Comparison of ENCODE assay signal across 9 cellular contexts in the genomic region with DNA sequence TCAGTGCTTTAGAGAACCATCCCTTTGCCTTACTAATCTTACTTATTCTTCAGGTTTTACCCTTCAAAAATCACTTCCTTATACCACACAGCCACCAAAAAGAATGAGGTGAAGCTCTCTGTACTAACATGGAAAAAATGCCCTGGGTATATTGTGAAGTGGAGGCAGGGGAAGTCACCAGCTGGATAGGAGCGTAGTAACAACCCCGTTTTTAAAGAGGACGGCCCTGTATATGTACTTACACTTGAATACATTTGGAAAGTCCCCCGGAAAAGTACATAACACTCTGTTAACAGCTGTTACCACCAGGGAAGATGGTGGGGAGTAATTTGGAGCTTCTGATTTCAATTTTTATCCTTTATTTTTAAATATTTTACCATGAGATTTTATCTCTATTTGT. TPM values are rescaled to one million over a fixed set of nuclear protein-coding genes. Genes with fewer than 3 reads are reported as not detected.
DNase-seq lines count a peak whose midpoint lies in the region; TF ChIP-seq lines count a peak whose summit lies in the region.
"Had no signal": no experiment of that assay in that cellular context is flagged by ENCODE, and none has a peak within 500 bp of the region (broad histone marks: within the 10 kb centered on the region; RNA-seq: fewer than 3 reads in every experiment).

No MANE protein-coding gene starts in this region.

- H3K36me3 Mint-ChIP-seq in brain, result no peaks in the 10 kb centered on the region

- H3K27ac ChIP-seq in KOPT-K1 (ENCODE audit: low read depth, low read length, poor library complexity, severe bottlenecking), result peak overlapping the region; percentile 83
- no peak overlapping the region for H3K27ac ChIP-seq in osteoblast (ENCODE audit: low read depth, low read length)

- peaks cover 40% of the 10 kb centered on the region for H3K4me1 Mint-ChIP-seq in brain

- peak overlapping the region; percentile 74 for H2AFZ ChIP-seq in osteoblast (ENCODE audit: low read length)

- H3K4me3 Mint-ChIP-seq in brain, result peak overlapping the region in 2 of 5 experiments; percentile 13 to 41

- no peaks in the 10 kb centered on the region for H3K27me3 ChIP-seq in osteoblast (ENCODE audit: insufficient read depth, low read length)

- peaks cover 5% of the 10 kb centered on the region for H3K4me1 ChIP-seq in osteoblast (ENCODE audit: insufficient read depth, low read length)

- H3K79me2 ChIP-seq in osteoblast (ENCODE audit: insufficient read depth, low read length), result no peaks in the 10 kb centered on the region

- no peak overlapping the region for H3K4me2 ChIP-seq in osteoblast (ENCODE audit: insufficient read depth, low read length)

- no peak overlapping the region for H3K4me3 ChIP-seq in osteoblast (ENCODE audit: insufficient read depth, low read length)

- DNase-seq in GM13976 (ENCODE audit: low spot score) (peak; percentile 53), osteoblast (ENCODE audit: insufficient read length, low spot score, missing footprints) (no peak), putamen (ENCODE audit: low spot score) (no peak), HK-2 (ENCODE audit: unreplicated experiment) (no peak)
- no peak for DNase-seq in stimulated activated CD4-positive, alpha-beta T cell treated with anti-CD3 and anti-CD28 coated beads, Interleukin-12 subunit alpha, Interleukin-12 subunit beta, amount 100 ng/mL, for 4 hours
- no peak for DNase-seq in stimulated activated CD4-positive, alpha-beta T cell treated with anti-CD3 and anti-CD28 coated beads, Interleukin-4, amount 100 ng/mL, for 4 hours
- DNase-seq: NCI-H1930 had no signal

- H3K9me3 ChIP-seq in KOPT-K1 (ENCODE audit: insufficient read depth, low read length, poor library complexity, severe bottlenecking), result no peaks in the 10 kb centered on the region
- no peaks in the 10 kb centered on the region for H3K9me3 ChIP-seq in osteoblast (ENCODE audit: low read depth, low read length)

- H3K36me3 ChIP-seq in KOPT-K1 (ENCODE audit: insufficient read depth, low read length) (no peaks in the 10 kb centered on the region), osteoblast (ENCODE audit: insufficient read depth, low read length) (no peaks in the 10 kb centered on the region)

- H3K9me3 Mint-ChIP-seq in brain, result peaks cover 0 to 6% (median 0%) of the 10 kb centered on the region in 5 experiments

- H3K27ac Mint-ChIP-seq in brain, result peak overlapping the region; percentile 75 to 95 (median 77)

- TF ChIP-seq CTCF in GM13976 (IDR thresholded peaks at IDR 0.05; ENCODE audit: borderline replicate concordance, control extremely low read depth, extremely low read depth, insufficient read depth, missing control alignments), result no peak
- TF ChIP-seq CTCF in brain (conservative IDR thresholded peaks at IDR 0.05), result no peak
- TF ChIP-seq CTCF in osteoblast (IDR thresholded peaks at IDR 0.05; ENCODE audit: extremely low read depth, low read depth, low read length), result no peak

- no peaks in the 10 kb centered on the region for H4K20me1 ChIP-seq in osteoblast (ENCODE audit: insufficient read depth, low read length)

- in situ Hi-C loops in GM13976 (cut with MboI; ENCODE audit: low sequenced_read_pairs, unreplicated experiment), result no loop called here

- H3K27me3 Mint-ChIP-seq in brain, result peaks cover 3% of the 10 kb centered on the region

RNA-seq across cellular contexts. Expression of gene KHDRBS1, which starts 28.2 kb away (rescaled TPM):
- polyA plus RNA-seq in brain (ENCODE audit: insufficient read depth, low read depth, low replicate concordance), result 186 TPM
- total RNA-seq in osteoblast, result 52.8 and 53.9 TPM in 2 replicates

RNA-seq across cellular contexts. Expression of gene PTP4A2, which starts 47.3 kb away (rescaled TPM):
- polyA plus RNA-seq in brain (ENCODE audit: insufficient read depth, low read depth, low replicate concordance), result 165 TPM
- 539 and 568 TPM in 2 replicates for total RNA-seq in osteoblast
